ENCODE assay signal across 14 cellular contexts in genomic region chr1:206004821-206005220, GRCh38. TPM values are rescaled to one million over a fixed set of nuclear protein-coding genes. Genes with fewer than 3 reads are reported as not detected.
DNase-seq lines count a peak whose midpoint lies in the region; ATAC-seq and TF ChIP-seq lines count a peak whose summit lies in the region.
"Had no signal": no experiment of that assay in that cellular context is flagged by ENCODE, and none has a peak within 500 bp of the region (broad histone marks: within the 10 kb centered on the region; RNA-seq: fewer than 3 reads in every experiment).

No MANE protein-coding gene starts in this region.

- no peaks in the 10 kb centered on the region for H3K9me3 Mint-ChIP-seq in endodermal cell
- no peaks in the 10 kb centered on the region for H3K9me3 Mint-ChIP-seq in nephron
- no peaks in the 10 kb centered on the region for H3K9me3 Mint-ChIP-seq in natural killer cell treated with Interleukin-12 subunit alpha and Interleukin-12 subunit beta and Interleukin-15 and Interleukin-18, amount 100 ng/mL, for 72 hours
- H3K9me3 Mint-ChIP-seq: CD4-positive, alpha-beta T cell had no signal

- peak; percentile 37 for DNase-seq in NCI-H1105 treated with DMSO at 0.1 percent for 48 hours (lab: John Stamatoyannopoulos, UW)
- DNase-seq in NCI-H1105 (lab: John Stamatoyannopoulos, UW), result no peak
- DNase-seq in MV-4-11 (lab: John Stamatoyannopoulos, UW), result peak; percentile 7
- peak; percentile 29 for DNase-seq in endodermal cell
- no peak for DNase-seq in natural killer cell treated with Interleukin-12 subunit alpha and Interleukin-12 subunit beta and Interleukin-15 and Interleukin-18, amount 100 ng/mL, for 72 hours (ENCODE audit: low spot score)
- DNase-seq in T-helper 2 cell, result no peak
- DNase-seq in stimulated activated naive CD8-positive, alpha-beta T cell treated with anti-CD3 and anti-CD28 coated beads, Interleukin-15, Interleukin-2, amounts not matched to agents 100 U/mL and 50 U/mL, for 24 hours, result no peak
- DNase-seq: activated naive CD4-positive, alpha-beta T cell; CD4-positive, alpha-beta T cell; HCEC 1CT; upper lobe of right lung had no signal

- H3K36me3 Mint-ChIP-seq in endodermal cell (ENCODE audit: low read depth) (no peaks in the 10 kb centered on the region), nephron (ENCODE audit: low read depth) (no peaks in the 10 kb centered on the region)
- H3K36me3 Mint-ChIP-seq in natural killer cell treated with Interleukin-12 subunit alpha and Interleukin-12 subunit beta and Interleukin-15 and Interleukin-18, amount 100 ng/mL, for 72 hours, result no peaks in the 10 kb centered on the region

- H3K4me3 Mint-ChIP-seq in endodermal cell (no peak overlapping the region), nephron (peak overlapping the region in 2 of 3 experiments; percentile 37 to 50)
- H3K4me3 Mint-ChIP-seq in natural killer cell treated with Interleukin-12 subunit alpha and Interleukin-12 subunit beta and Interleukin-15 and Interleukin-18, amount 100 ng/mL, for 72 hours, result no peak overlapping the region
- H3K4me3 Mint-ChIP-seq: CD4-positive, alpha-beta T cell had no signal

- H3K27me3 Mint-ChIP-seq in endodermal cell (ENCODE audit: insufficient read depth), result no peaks in the 10 kb centered on the region
- no peaks in the 10 kb centered on the region for H3K27me3 Mint-ChIP-seq in nephron (ENCODE audit: low read depth)
- peaks cover 4 to 23% of the 10 kb centered on the region in 2 donors for H3K27me3 Mint-ChIP-seq in natural killer cell treated with Interleukin-12 subunit alpha and Interleukin-12 subunit beta and Interleukin-15 and Interleukin-18, amount 100 ng/mL, for 72 hours

- no peak overlapping the region for H3K27ac ChIP-seq in endodermal cell (ENCODE audit: low read depth, low read length)
- H3K27ac ChIP-seq: A549, upper lobe of right lung had no signal

- no peak for TF ChIP-seq CTCF in endodermal cell (conservative IDR thresholded peaks at IDR 0.05)
- no peak for TF ChIP-seq CTCF in nephron (IDR thresholded peaks at IDR 0.05; ENCODE audit: unreplicated experiment in 3 of 3)

- no peaks in the 10 kb centered on the region for H3K4me1 ChIP-seq in endodermal cell (ENCODE audit: control insufficient read depth, insufficient read depth, low read length)

- H3K27ac Mint-ChIP-seq in endodermal cell, result no peak overlapping the region
- peak overlapping the region; percentile 63 to 94 (median 88) for H3K27ac Mint-ChIP-seq in nephron
- no peak overlapping the region for H3K27ac Mint-ChIP-seq in natural killer cell treated with Interleukin-12 subunit alpha and Interleukin-12 subunit beta and Interleukin-15 and Interleukin-18, amount 100 ng/mL, for 72 hours
- H3K27ac Mint-ChIP-seq: CD4-positive, alpha-beta T cell; progenitor cell of endocrine pancreas had no signal

- no peaks in the 10 kb centered on the region for H3K36me3 ChIP-seq in endodermal cell (ENCODE audit: control insufficient read depth, insufficient read depth, low read length)
- H3K36me3 ChIP-seq: upper lobe of right lung had no signal

- H3K9me3 ChIP-seq in endodermal cell (ENCODE audit: control insufficient read depth, low read length), result no peaks in the 10 kb centered on the region
- H3K9me3 ChIP-seq: A549, upper lobe of right lung had no signal

- H3K4me1 Mint-ChIP-seq in endodermal cell (no peaks in the 10 kb centered on the region), nephron (peaks cover 55% of the 10 kb centered on the region)
- peaks cover 3 to 10% of the 10 kb centered on the region in 2 donors for H3K4me1 Mint-ChIP-seq in natural killer cell treated with Interleukin-12 subunit alpha and Interleukin-12 subunit beta and Interleukin-15 and Interleukin-18, amount 100 ng/mL, for 72 hours (ENCODE audit: low read depth in 2 of 2)

- H3K9ac ChIP-seq in endodermal cell (ENCODE audit: extremely low read depth, low read length, poor library complexity, severe bottlenecking), result no peak overlapping the region

- no peak overlapping the region for H3K4me3 ChIP-seq in endodermal cell (ENCODE audit: low read length)
- H3K4me3 ChIP-seq: A549, upper lobe of right lung had no signal

- WGBS in endodermal cell (ENCODE audit: insufficient coverage in 1 of 2, insufficient read length in 1 of 2), 2 experiments, result 91 to 92% methylated on average over 8 to 12 of the region's 12 CpGs

- ATAC-seq in natural killer cell treated with Interleukin-12 subunit alpha and Interleukin-12 subunit beta and Interleukin-15 and Interleukin-18, amount 100 ng/mL, for 72 hours, result no peak
- no peak for ATAC-seq in stimulated activated naive CD8-positive, alpha-beta T cell treated with anti-CD3 and anti-CD28 coated beads, Interleukin-15, Interleukin-2, amounts not matched to agents 100 U/mL and 50 U/mL, for 24 hours
- ATAC-seq: A549, upper lobe of right lung had no signal

- no peaks in the 10 kb centered on the region for H3K27me3 ChIP-seq in endodermal cell (ENCODE audit: control insufficient read depth, insufficient read depth, low read length, poor library complexity, severe bottlenecking)
- H3K27me3 ChIP-seq: upper lobe of right lung had no signal

RNA-seq across cellular contexts. Expression of gene RAB7B, which starts 1.6 kb away (rescaled TPM):
- total RNA-seq in endodermal cell, result not detected
- 1.3 TPM for polyA plus RNA-seq in endodermal cell (2013, experiment 1 of 2)
- 1.2 TPM for polyA plus RNA-seq in endodermal cell (2013, experiment 2 of 2)
- not detected for total RNA-seq in natural killer cell treated with Interleukin-12 subunit alpha and Interleukin-12 subunit beta and Interleukin-15 and Interleukin-18, amount 100 ng/mL, for 72 hours
- total RNA-seq: progenitor cell of endocrine pancreas had no signal

RNA-seq across cellular contexts. Expression of gene CTSE, which starts 18.9 kb away (rescaled TPM):
- total RNA-seq in endodermal cell, result under 1 TPM; 0.15 to 0.42 TPM
- 0.39 TPM for polyA plus RNA-seq in endodermal cell (2013, experiment 1 of 2)
- 0.12 TPM for polyA plus RNA-seq in endodermal cell (2013, experiment 2 of 2)
- total RNA-seq in natural killer cell treated with Interleukin-12 subunit alpha and Interleukin-12 subunit beta and Interleukin-15 and Interleukin-18, amount 100 ng/mL, for 72 hours, result not detected
- total RNA-seq: CD4-positive, alpha-beta T cell had no signal
- polyA plus RNA-seq: A549 had no signal

RNA-seq across cellular contexts. Expression of gene RHEX, which starts 48.2 kb away (rescaled TPM):
- total RNA-seq in endodermal cell, result not detected
- 0.71 TPM for polyA plus RNA-seq in endodermal cell (2013, experiment 1 of 2)
- 1.2 TPM for polyA plus RNA-seq in endodermal cell (2013, experiment 2 of 2)
- total RNA-seq in natural killer cell treated with Interleukin-12 subunit alpha and Interleukin-12 subunit beta and Interleukin-15 and Interleukin-18, amount 100 ng/mL, for 72 hours, result under 1 TPM in 1 of 2 donors, not detected in 1; 0.86 TPM
- total RNA-seq: CD4-positive, alpha-beta T cell; progenitor cell of endocrine pancreas had no signal
- polyA plus RNA-seq: A549 had no signal

Comparison
In these comparisons a context has a peak if more than half of its experiments do, and no peak if none do; other contexts are left out.
1. DNase-seq: peak in NCI-H1105 treated with DMSO at 0.1 percent for 48 hours (single experiment), MV-4-11 (single experiment) and endodermal cell (single experiment); none in NCI-H1105 (single experiment), natural killer cell treated with Interleukin-12 subunit alpha and Interleukin-12 subunit beta and Interleukin-15 and Interleukin-18, amount 100 ng/mL, for 72 hours (single experiment), T-helper 2 cell (0 of 5) and stimulated activated naive CD8-positive, alpha-beta T cell treated with anti-CD3 and anti-CD28 coated beads, Interleukin-15, Interleukin-2, amounts not matched to agents 100 U/mL and 50 U/mL, for 24 hours (single experiment).
2. H3K27ac Mint-ChIP-seq: peak in nephron (3 of 3); none in endodermal cell (single experiment) and natural killer cell treated with Interleukin-12 subunit alpha and Interleukin-12 subunit beta and Interleukin-15 and Interleukin-18, amount 100 ng/mL, for 72 hours (0 of 2).
3. H3K4me3 Mint-ChIP-seq: peak in nephron (2 of 3); none in endodermal cell (single experiment) and natural killer cell treated with Interleukin-12 subunit alpha and Interleukin-12 subunit beta and Interleukin-15 and Interleukin-18, amount 100 ng/mL, for 72 hours (single experiment).